Comparison of ENCODE assay signal across 1 cellular context in genomic region chr14:102516531-102517411, GRCh38.
A peak's percentile ranks its signal among the peaks of the same experiment; 100 is the strongest.
TF ChIP-seq lines count a peak whose summit lies in the region.

No MANE protein-coding gene starts in this region.

TF ChIP-seq in HepG2, 621 proteins besides CTCF, POLR2A, EP300 and RAD21 (continued from another document and continues in another):
- TF ChIP-seq STAT6 (CRISPR knock-in tag; IDR thresholded peaks at IDR 0.05; ENCODE audit: borderline replicate concordance) (no peak), MED13 (CRISPR knock-in tag; IDR thresholded peaks at IDR 0.05) (no peak), TBL1XR1 (IDR thresholded peaks at IDR 0.05; ENCODE audit: borderline replicate concordance, low read length, partially characterized antibody) (no peak), ZNF724P (CRISPR knock-in tag; IDR thresholded peaks at IDR 0.05; ENCODE audit: borderline replicate concordance) (no peak), ZNF629 (CRISPR knock-in tag; conservative IDR thresholded peaks at IDR 0.05) (peak; percentile 27; the same call in 1 of the 2 replicates), SIN3B (IDR thresholded peaks at IDR 0.05; ENCODE audit: low read length) (no peak), ZNF280B (CRISPR knock-in tag; IDR thresholded peaks at IDR 0.05; ENCODE audit: borderline replicate concordance) (0 out of 2 replicates have a peak, but pooled peaks have one; percentile 63), ZFP37 (CRISPR knock-in tag; IDR thresholded peaks at IDR 0.05; ENCODE audit: borderline replicate concordance) (0 out of 2 replicates have a peak, but pooled peaks have one; percentile 53), ZBTB3 (CRISPR knock-in tag; IDR thresholded peaks at IDR 0.05; ENCODE audit: borderline replicate concordance, low read depth) (0 out of 2 replicates have a peak, but pooled peaks have one; percentile 27), HBP1 (CRISPR knock-in tag; IDR thresholded peaks at IDR 0.05; ENCODE audit: low read depth) (no peak), NR3C1 (CRISPR knock-in tag; IDR thresholded peaks at IDR 0.05) (no peak), LBX2 (CRISPR knock-in tag; IDR thresholded peaks at IDR 0.05; ENCODE audit: borderline replicate concordance) (no peak), ZNF34 (CRISPR knock-in tag; IDR thresholded peaks at IDR 0.05; ENCODE audit: borderline replicate concordance) (no peak), RFX5 (IDR thresholded peaks at IDR 0.05; ENCODE audit: low read depth, low read length) (no peak), ZNF792 (CRISPR knock-in tag; IDR thresholded peaks at IDR 0.05) (no peak), CENPX (CRISPR knock-in tag; IDR thresholded peaks at IDR 0.05) (no peak), ZNF768 (CRISPR knock-in tag; IDR thresholded peaks at IDR 0.05) (0 out of 2 replicates have a peak, but pooled peaks have one; percentile 38), CSRNP1 (CRISPR knock-in tag; IDR thresholded peaks at IDR 0.05) (peak; percentile 40; the same call in 1 of the 2 replicates), ZNF251 (CRISPR knock-in tag; IDR thresholded peaks at IDR 0.05) (no peak), TFE3 (CRISPR knock-in tag; IDR thresholded peaks at IDR 0.05) (no peak), KLF11 (CRISPR knock-in tag; IDR thresholded peaks at IDR 0.05) (no peak), PHF20 (CRISPR knock-in tag; IDR thresholded peaks at IDR 0.05) (no peak), KDM4B (CRISPR knock-in tag; IDR thresholded peaks at IDR 0.05) (no peak), PAXIP1 (CRISPR knock-in tag; conservative IDR thresholded peaks at IDR 0.05) (peak; percentile 24; the same call in 1 of the 2 replicates), ZNF549 (CRISPR knock-in tag; IDR thresholded peaks at IDR 0.05) (no peak), RFXAP (CRISPR knock-in tag; IDR thresholded peaks at IDR 0.05; ENCODE audit: borderline replicate concordance) (peak; percentile 56; the same call in 1 of the 2 replicates), ZNF335 (CRISPR knock-in tag; IDR thresholded peaks at IDR 0.05) (no peak), ZNF44 (CRISPR knock-in tag; IDR thresholded peaks at IDR 0.05) (no peak), KAT8 (CRISPR knock-in tag; IDR thresholded peaks at IDR 0.05) (peak; percentile 60; the same call in 1 of the 2 replicates), BRCA1 (CRISPR knock-in tag; IDR thresholded peaks at IDR 0.05) (no peak), HDAC2 (CRISPR knock-in tag; IDR thresholded peaks at IDR 0.05) (peak; percentile 50; the same call in 1 of the 2 replicates), ZNF20 (CRISPR knock-in tag; IDR thresholded peaks at IDR 0.05) (no peak), ZNF598 (CRISPR knock-in tag; IDR thresholded peaks at IDR 0.05; ENCODE audit: borderline replicate concordance) (0 out of 2 replicates have a peak, but pooled peaks have one; percentile 34), SCMH1 (CRISPR knock-in tag; IDR thresholded peaks at IDR 0.05; ENCODE audit: borderline replicate concordance) (no peak), ZMYM2 (CRISPR knock-in tag; IDR thresholded peaks at IDR 0.05) (no peak), LCORL (IDR thresholded peaks at IDR 0.05) (no peak), LCORL (CRISPR knock-in tag; IDR thresholded peaks at IDR 0.05) (peak; percentile 65), EHMT2 (IDR thresholded peaks at IDR 0.05; ENCODE audit: borderline replicate concordance, low read depth, low read length) (no peak), ZNF30 (CRISPR knock-in tag; IDR thresholded peaks at IDR 0.05) (no peak), ZBTB8A (CRISPR knock-in tag; IDR thresholded peaks at IDR 0.05; ENCODE audit: borderline replicate concordance, low read depth) (no peak), MXD1 (CRISPR knock-in tag; IDR thresholded peaks at IDR 0.05) (peak; percentile 78; the same call in 1 of the 2 replicates), ADNP (CRISPR knock-in tag; IDR thresholded peaks at IDR 0.05) (peak; percentile 66), SOX5 (CRISPR knock-in tag; IDR thresholded peaks at IDR 0.05; ENCODE audit: borderline replicate concordance) (no peak), RORA (CRISPR knock-in tag; IDR thresholded peaks at IDR 0.05) (no peak), ZNF850 (CRISPR knock-in tag; conservative IDR thresholded peaks at IDR 0.05) (0 out of 2 replicates have a peak, but pooled peaks have one; percentile 39), ZKSCAN5 (CRISPR knock-in tag; IDR thresholded peaks at IDR 0.05) (no peak), GMEB2 (CRISPR knock-in tag; IDR thresholded peaks at IDR 0.05; ENCODE audit: low read depth) (no peak), SMAD1 (CRISPR knock-in tag; IDR thresholded peaks at IDR 0.05; ENCODE audit: borderline replicate concordance, low read depth) (no peak), SATB2 (CRISPR knock-in tag; IDR thresholded peaks at IDR 0.05) (0 out of 2 replicates have a peak, but pooled peaks have one; percentile 39), RFX3 (CRISPR knock-in tag; IDR thresholded peaks at IDR 0.05) (no peak), KDM5B (CRISPR knock-in tag; IDR thresholded peaks at IDR 0.05; ENCODE audit: borderline replicate concordance) (peak; percentile 73; the same call in 1 of the 2 replicates), ZNF33B (CRISPR knock-in tag; IDR thresholded peaks at IDR 0.05) (0 out of 2 replicates have a peak, but pooled peaks have one; percentile 62), MTERF4 (CRISPR knock-in tag; IDR thresholded peaks at IDR 0.05) (no peak)
